ENCODE assay signal across 19 cellular contexts in the genomic region with DNA sequence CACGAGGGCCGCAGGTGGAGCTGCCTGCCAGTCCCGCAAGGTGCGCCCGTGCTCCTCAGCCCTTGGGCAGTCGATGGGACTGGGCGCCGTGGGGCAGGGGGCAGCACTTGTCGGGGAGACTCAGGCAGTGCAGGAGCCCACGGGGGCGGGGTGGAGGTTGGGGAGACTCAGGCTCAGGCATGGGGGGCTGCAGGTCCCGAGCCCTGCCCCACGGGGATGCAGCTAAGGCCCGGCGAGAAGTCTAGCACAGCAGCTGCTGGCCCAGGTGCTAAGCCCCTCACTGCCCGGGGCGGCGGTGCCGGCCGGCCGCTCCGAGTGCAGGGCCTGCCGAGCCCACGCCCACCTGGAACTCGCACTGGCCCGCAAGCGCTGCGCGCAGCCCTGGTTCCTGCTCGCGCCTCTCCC. TPM values are rescaled to one million over a fixed set of nuclear protein-coding genes. Genes with fewer than 3 reads are reported as not detected.
DNase-seq lines count a peak whose midpoint lies in the region; ATAC-seq and TF ChIP-seq lines count a peak whose summit lies in the region.
"Had no signal": no experiment of that assay in that cellular context is flagged by ENCODE, and none has a peak within 500 bp of the region (broad histone marks: within the 10 kb centered on the region; RNA-seq: fewer than 3 reads in every experiment).

No MANE protein-coding gene starts in this region.

- no peak for DNase-seq in activated naive CD8-positive, alpha-beta T cell treated with anti-CD3 and anti-CD28 coated beads, Interleukin-2, amount 10 ng/mL, durations not matched to agents 7 days and 5 days
- no peak for DNase-seq in activated naive CD8-positive, alpha-beta T cell treated with anti-CD3 and anti-CD28 coated beads, Interleukin-2, amount 50 U/mL, for 24 hours
- DNase-seq in islet precursor cell = peak; percentile 49
- DNase-seq in stimulated activated effector memory CD8-positive, alpha-beta T cell treated with anti-CD3 and anti-CD28 coated beads, Interleukin-12 subunit alpha, Interleukin-12 subunit beta, amount 100 ng/mL, for 72 hours (ENCODE audit: low spot score in 2 of 2) = peak in 1 of 2 donors; percentile 47
- DNase-seq in activated CD4-positive, alpha-beta T cell treated with anti-CD3 and anti-CD28 coated beads for 48 hours = no peak
- no peak for DNase-seq in COLO668 (lab: John Stamatoyannopoulos, UW; ENCODE audit: unreplicated experiment)
- DNase-seq: DMS53, HFFc6, NCI-H1105 treated with DMSO at 0.1 percent for 48 hours, NCI-H1694 treated with DMSO at 0.1 percent for 48 hours, NCI-H2107, NCI-H345, SHP77 had no signal

- POLR2A ChIA-PET in activated naive CD8-positive, alpha-beta T cell treated with anti-CD3 and anti-CD28 coated beads, Interleukin-2, amount 10 ng/mL, durations not matched to agents 7 days and 5 days (lab: Charles Lee) = interaction anchor here (1.0 to 2.5 kb wide), 6 partner anchors 16 to 130 kb away, joined by 3 to 18 read pairs (median 7); a partner anchor contains a TSS

- no peak overlapping the region for H3K4me3 Mint-ChIP-seq in activated naive CD8-positive, alpha-beta T cell treated with anti-CD3 and anti-CD28 coated beads, Interleukin-2, amount 10 ng/mL, durations not matched to agents 7 days and 5 days
- H3K4me3 Mint-ChIP-seq in activated naive CD8-positive, alpha-beta T cell treated with anti-CD3 and anti-CD28 coated beads, Interleukin-2, amount 50 U/mL, for 24 hours = no peak overlapping the region
- peak overlapping the region; percentile 65 for H3K4me3 Mint-ChIP-seq in stimulated activated effector memory CD8-positive, alpha-beta T cell treated with anti-CD3 and anti-CD28 coated beads, Interleukin-12 subunit alpha, Interleukin-12 subunit beta, amount 100 ng/mL, for 72 hours
- H3K4me3 Mint-ChIP-seq: HFFc6 had no signal

- H3K9me3 ChIP-seq in Loucy (ENCODE audit: insufficient read depth, low read depth, low read length) = no peaks in the 10 kb centered on the region
- H3K9me3 ChIP-seq: A549 had no signal

- H3K4me1 Mint-ChIP-seq in activated naive CD8-positive, alpha-beta T cell treated with anti-CD3 and anti-CD28 coated beads, Interleukin-2, amount 10 ng/mL, durations not matched to agents 7 days and 5 days = peaks cover 33% of the 10 kb centered on the region
- peaks cover 36% of the 10 kb centered on the region for H3K4me1 Mint-ChIP-seq in activated naive CD8-positive, alpha-beta T cell treated with anti-CD3 and anti-CD28 coated beads, Interleukin-2, amount 50 U/mL, for 24 hours
- peaks cover 45% of the 10 kb centered on the region for H3K4me1 Mint-ChIP-seq in stimulated activated effector memory CD8-positive, alpha-beta T cell treated with anti-CD3 and anti-CD28 coated beads, Interleukin-12 subunit alpha, Interleukin-12 subunit beta, amount 100 ng/mL, for 72 hours

- no peak overlapping the region for H3K9ac ChIP-seq in Loucy (ENCODE audit: low read depth, low read length, poor library complexity, severe bottlenecking)

- no peaks in the 10 kb centered on the region for H3K79me2 ChIP-seq in Loucy (ENCODE audit: insufficient read depth, low read length)

- peaks cover 4% of the 10 kb centered on the region for H3K27me3 Mint-ChIP-seq in activated naive CD8-positive, alpha-beta T cell treated with anti-CD3 and anti-CD28 coated beads, Interleukin-2, amount 10 ng/mL, durations not matched to agents 7 days and 5 days
- peaks cover 13% of the 10 kb centered on the region for H3K27me3 Mint-ChIP-seq in activated naive CD8-positive, alpha-beta T cell treated with anti-CD3 and anti-CD28 coated beads, Interleukin-2, amount 50 U/mL, for 24 hours

- peak overlapping the region; percentile 47 for H3K4me3 ChIP-seq in Loucy (ENCODE audit: low read length, poor library complexity, severe bottlenecking)
- H3K4me3 ChIP-seq: A549, SK-N-MC had no signal

- TF ChIP-seq CTCF in Loucy (conservative IDR thresholded peaks at IDR 0.05; ENCODE audit: low read length) = no peak

- no peak overlapping the region for H2AFZ ChIP-seq in Loucy (ENCODE audit: low read length)

- peaks cover 2% of the 10 kb centered on the region for H3K36me3 Mint-ChIP-seq in activated naive CD8-positive, alpha-beta T cell treated with anti-CD3 and anti-CD28 coated beads, Interleukin-2, amount 10 ng/mL, durations not matched to agents 7 days and 5 days
- H3K36me3 Mint-ChIP-seq in activated naive CD8-positive, alpha-beta T cell treated with anti-CD3 and anti-CD28 coated beads, Interleukin-2, amount 50 U/mL, for 24 hours (ENCODE audit: low read depth) = no peaks in the 10 kb centered on the region
- no peaks in the 10 kb centered on the region for H3K36me3 Mint-ChIP-seq in stimulated activated effector memory CD8-positive, alpha-beta T cell treated with anti-CD3 and anti-CD28 coated beads, Interleukin-12 subunit alpha, Interleukin-12 subunit beta, amount 100 ng/mL, for 72 hours
- H3K36me3 Mint-ChIP-seq: CD8-positive, alpha-beta T cell had no signal

- H3K9me3 Mint-ChIP-seq in activated naive CD8-positive, alpha-beta T cell treated with anti-CD3 and anti-CD28 coated beads, Interleukin-2, amount 10 ng/mL, durations not matched to agents 7 days and 5 days = no peaks in the 10 kb centered on the region
- no peaks in the 10 kb centered on the region for H3K9me3 Mint-ChIP-seq in activated naive CD8-positive, alpha-beta T cell treated with anti-CD3 and anti-CD28 coated beads, Interleukin-2, amount 50 U/mL, for 24 hours
- H3K9me3 Mint-ChIP-seq in stimulated activated effector memory CD8-positive, alpha-beta T cell treated with anti-CD3 and anti-CD28 coated beads, Interleukin-12 subunit alpha, Interleukin-12 subunit beta, amount 100 ng/mL, for 72 hours = no peaks in the 10 kb centered on the region
- H3K9me3 Mint-ChIP-seq: CD8-positive, alpha-beta T cell had no signal

- peaks cover 52% of the 10 kb centered on the region for H3K4me1 ChIP-seq in Loucy (ENCODE audit: insufficient read depth, low read length, poor library complexity, severe bottlenecking)

- no peak for ATAC-seq in activated naive CD8-positive, alpha-beta T cell treated with anti-CD3 and anti-CD28 coated beads, Interleukin-2, amount 10 ng/mL, durations not matched to agents 7 days and 5 days (ENCODE audit: low read depth)
- no peak for ATAC-seq in activated naive CD8-positive, alpha-beta T cell treated with anti-CD3 and anti-CD28 coated beads, Interleukin-2, amount 50 U/mL, for 24 hours
- no peak for ATAC-seq in stimulated activated effector memory CD8-positive, alpha-beta T cell treated with anti-CD3 and anti-CD28 coated beads, Interleukin-12 subunit alpha, Interleukin-12 subunit beta, amount 100 ng/mL, for 72 hours
- no peak for ATAC-seq in HG03280 (IDR thresholded peaks at IDR 0.05; ENCODE audit: unreplicated experiment)
- ATAC-seq: A549, HepG2 had no signal

- H3F3A ChIP-seq in Loucy (ENCODE audit: low read depth) = peaks cover 7% of the 10 kb centered on the region; the same call in 1 of the 2 replicates

- peak overlapping the region; percentile 91 for H3K27ac Mint-ChIP-seq in activated naive CD8-positive, alpha-beta T cell treated with anti-CD3 and anti-CD28 coated beads, Interleukin-2, amount 10 ng/mL, durations not matched to agents 7 days and 5 days
- no peak overlapping the region for H3K27ac Mint-ChIP-seq in activated naive CD8-positive, alpha-beta T cell treated with anti-CD3 and anti-CD28 coated beads, Interleukin-2, amount 50 U/mL, for 24 hours
- no peak overlapping the region for H3K27ac Mint-ChIP-seq in stimulated activated effector memory CD8-positive, alpha-beta T cell treated with anti-CD3 and anti-CD28 coated beads, Interleukin-12 subunit alpha, Interleukin-12 subunit beta, amount 100 ng/mL, for 72 hours
- H3K27ac Mint-ChIP-seq: HFFc6 had no signal

- H4K20me1 ChIP-seq in Loucy (ENCODE audit: insufficient read depth, low read length, poor library complexity, severe bottlenecking) = no peaks in the 10 kb centered on the region

- no peaks in the 10 kb centered on the region for H3K9me2 ChIP-seq in Loucy (replicated peaks; ENCODE audit: low read depth, low read length)

- no peaks in the 10 kb centered on the region for H3K27me3 ChIP-seq in Loucy (ENCODE audit: insufficient read depth, low read length, poor library complexity, severe bottlenecking)

- H3K4me2 ChIP-seq in Loucy (ENCODE audit: low read depth, low read length, poor library complexity, severe bottlenecking) = peak overlapping the region; percentile 45
- H3K4me2 ChIP-seq: A549 had no signal

- H3K36me3 ChIP-seq in Loucy (ENCODE audit: insufficient read depth, low read length) = no peaks in the 10 kb centered on the region

RNA-seq across cellular contexts. Expression of a gene that starts 39.2 kb away (rescaled TPM):
- total RNA-seq in activated naive CD8-positive, alpha-beta T cell treated with anti-CD3 and anti-CD28 coated beads, Interleukin-2, amount 10 ng/mL, durations not matched to agents 7 days and 5 days = 1 to 10 TPM; 6.6 to 7.0 TPM

RNA-seq across cellular contexts. Expression of a gene that starts 54.4 kb away (rescaled TPM):
- 10 to 100 TPM; 43.7 to 48.6 TPM for total RNA-seq in activated naive CD8-positive, alpha-beta T cell treated with anti-CD3 and anti-CD28 coated beads, Interleukin-2, amount 10 ng/mL, durations not matched to agents 7 days and 5 days
- total RNA-seq: HFFc6 had no signal
